ENCODE assay signal across 14 cellular contexts in genomic region chr21:45764792-45765191, GRCh38.
"Had no signal": no experiment of that assay in that cellular context is flagged by ENCODE, and none has a peak within 500 bp of the region (broad histone marks: within the 10 kb centered on the region; RNA-seq: fewer than 3 reads in every experiment).

No MANE protein-coding gene starts in this region.

- H3K27me3 Mint-ChIP-seq: stimulated activated naive CD8-positive, alpha-beta T cell treated with anti-CD3 and anti-CD28 coated beads, Interleukin-15, Interleukin-2, amounts not matched to agents 100 ng/mL and 50 ng/mL, for 24 hours; type B pancreatic cell had no signal

- H3K9me3 Mint-ChIP-seq: activated T-cell treated with anti-CD3 and anti-CD28 coated beads, Interleukin-2, amount 50 U/mL, for 4 hours; stimulated activated naive CD8-positive, alpha-beta T cell treated with anti-CD3 and anti-CD28 coated beads, Interleukin-15, Interleukin-2, amounts not matched to agents 100 ng/mL and 50 ng/mL, for 24 hours; type B pancreatic cell had no signal

- H3K4me1 Mint-ChIP-seq: immature natural killer cell had no signal

- H3K36me3 Mint-ChIP-seq: immature natural killer cell, type B pancreatic cell had no signal

- H3K4me3 Mint-ChIP-seq: activated T-cell treated with anti-CD3 and anti-CD28 coated beads, Interleukin-2, amount 50 U/mL, for 4 hours; immature natural killer cell; stimulated activated naive CD8-positive, alpha-beta T cell treated with anti-CD3 and anti-CD28 coated beads, Interleukin-15, Interleukin-2, amounts not matched to agents 100 ng/mL and 50 ng/mL, for 24 hours; type B pancreatic cell had no signal

- H3K27ac Mint-ChIP-seq: immature natural killer cell; stimulated activated naive CD8-positive, alpha-beta T cell treated with anti-CD3 and anti-CD28 coated beads, Interleukin-15, Interleukin-2, amounts not matched to agents 100 ng/mL and 50 ng/mL, for 24 hours; type B pancreatic cell had no signal

- ATAC-seq: activated T-cell treated with anti-CD3 and anti-CD28 coated beads, Interleukin-2, amount 50 U/mL, for 4 hours; gastrocnemius medialis; heart left ventricle; right cardiac atrium had no signal

- DNase-seq: activated CD4-positive, alpha-beta T cell treated with anti-CD3 and anti-CD28 coated beads for 1 hour; activated gamma-delta T cell; activated T-cell treated with anti-CD3 and anti-CD28 coated beads, Interleukin-2, amount 50 U/mL, for 4 hours; amniotic stem cell; erythroblast; gastrocnemius medialis; heart left ventricle; immature natural killer cell; mesendoderm; right cardiac atrium; stimulated activated CD4-positive, alpha-beta T cell treated with anti-CD3 and anti-CD28 coated beads, Interleukin-4, amount 100 ng/mL, for 24 hours; SW 1271 had no signal
